Comparison of ENCODE assay signal across 1 cellular context in genomic region chr10:86757110-86757790, GRCh38.
TF ChIP-seq lines count a peak whose summit lies in the region.

No MANE protein-coding gene starts in this region.

TF ChIP-seq in H1, 55 proteins besides CTCF, POLR2A, EP300 and RAD21 (continued from another document):
- TF ChIP-seq HDAC2 (IDR thresholded peaks at IDR 0.05; ENCODE audit: borderline replicate concordance in 1 of 2, low read depth in 2 of 2, low read length in 2 of 2) = 0 out of 4 replicates have a peak, but pooled peaks of 1 of the 2 experiments have one; percentile 12
- peak; percentile 10 for TF ChIP-seq KDM4A (IDR thresholded peaks at IDR 0.05; ENCODE audit: low read depth, low read length, severe bottlenecking)
- TF ChIP-seq SIN3A (conservative IDR thresholded peaks at IDR 0.05 in 1 of 2, IDR thresholded peaks at IDR 0.05 in 1 of 2; ENCODE audit: low read depth in 1 of 2, low read length in 2 of 2) = peak in 1 of 2 experiments; percentile 48; a peak in 1 of 4 replicates
- TF ChIP-seq SUZ12 (IDR thresholded peaks at IDR 0.05; ENCODE audit: low read length) = no peak
- no peak for TF ChIP-seq BCL11A (IDR thresholded peaks at IDR 0.05; ENCODE audit: low read depth in 2 of 2, low read length in 2 of 2)
- no peak for TF ChIP-seq POU5F1 (IDR thresholded peaks at IDR 0.05; ENCODE audit: low read depth, low read length)
- TF ChIP-seq USF2 (IDR thresholded peaks at IDR 0.05; ENCODE audit: low read length) = no peak
- peak; percentile 47 for TF ChIP-seq ASH2L (IDR thresholded peaks at IDR 0.05; ENCODE audit: low read length)
- no peak for TF ChIP-seq RXRA (IDR thresholded peaks at IDR 0.05; ENCODE audit: insufficient read depth, low read depth, low read length)
- no peak for TF ChIP-seq E2F6 (IDR thresholded peaks at IDR 0.05)
- peak; percentile 67; the same call in 1 of the 2 replicates for TF ChIP-seq RBBP5 (IDR thresholded peaks at IDR 0.05; ENCODE audit: borderline replicate concordance, low read depth, low read length)
- TF ChIP-seq BACH1 (IDR thresholded peaks at IDR 0.05; ENCODE audit: low read length) = peak; percentile 5; the same call in 1 of the 2 replicates
- TF ChIP-seq RFX5 (IDR thresholded peaks at IDR 0.05; ENCODE audit: borderline replicate concordance, low read depth, low read length) = no peak
TF ChIP-seq in H1: peak in this region for 6.
